Comparison of ENCODE assay signal across 1 cellular context in genomic region chrX:45788941-45789348, GRCh38.
TF ChIP-seq lines count a peak whose summit lies in the region.

No MANE protein-coding gene starts in this region.

TF ChIP-seq in GM23338, 12 proteins besides CTCF, POLR2A, EP300 and RAD21 (continued from another document):
- TF ChIP-seq REST (IDR thresholded peaks at IDR 0.05; ENCODE audit: unreplicated experiment), result no peak
